16 cellular contexts compared by ENCODE assay signal in genomic region chr22:38882972-38883622, GRCh38. TPM values are rescaled to one million over a fixed set of nuclear protein-coding genes. Genes with fewer than 3 reads are reported as not detected.
DNase-seq lines count a peak whose midpoint lies in the region; TF ChIP-seq lines count a peak whose summit lies in the region.
"Had no signal": no experiment of that assay in that cellular context is flagged by ENCODE, and none has a peak within 500 bp of the region (broad histone marks: within the 10 kb centered on the region; RNA-seq: fewer than 3 reads in every experiment).

No MANE protein-coding gene starts in this region.

- H2AFZ ChIP-seq in Loucy (ENCODE audit: low read length) (peak overlapping the region; percentile 6; the same call in 1 of the 2 replicates), fibroblast of lung (ENCODE audit: low read length) (no peak overlapping the region)

- TF ChIP-seq POLR2A in spleen (IDR thresholded peaks at IDR 0.05) = no peak

- H3K79me2 ChIP-seq in Loucy (ENCODE audit: insufficient read depth, low read length) (no peaks in the 10 kb centered on the region), fibroblast of lung (ENCODE audit: control insufficient read depth, insufficient read depth, low read length) (no peaks in the 10 kb centered on the region)

- H3K36me3 ChIP-seq in Loucy (ENCODE audit: insufficient read depth, low read length) = no peaks in the 10 kb centered on the region
- H3K36me3 ChIP-seq in fibroblast of lung (ENCODE audit: control insufficient read depth, insufficient read depth, low read length) = no peaks in the 10 kb centered on the region
- H3K36me3 ChIP-seq in spleen = no peaks in the 10 kb centered on the region
- H3K36me3 ChIP-seq: brain microvascular endothelial cell, SJCRH30 had no signal

- WGBS in spleen, 5 donors = 41 to 57% (median 55%) methylated on average over 9 of the region's 9 CpGs

- H3F3A ChIP-seq in Loucy (ENCODE audit: low read depth) = no peaks in the 10 kb centered on the region

- intact Hi-C loops in spleen (cut with DNase I; ENCODE audit: low total_unique reads) = no loop called here

- H3K4me2 ChIP-seq in Loucy (ENCODE audit: low read depth, low read length, poor library complexity, severe bottlenecking) (no peak overlapping the region), fibroblast of lung (ENCODE audit: extremely low read depth, insufficient read depth, low read length) (peak overlapping the region; percentile 44)

- peak overlapping the region; percentile 65 for H3K27ac Mint-ChIP-seq in activated CD4-positive, alpha-beta T cell treated with anti-CD3 and anti-CD28 coated beads, Interleukin-2, amount 10 ng/mL, durations not matched to agents 7 days and 5 days
- H3K27ac Mint-ChIP-seq: endodermal cell, H9, natural killer cell had no signal

- H4K20me1 ChIP-seq in Loucy (ENCODE audit: insufficient read depth, low read length, poor library complexity, severe bottlenecking) (no peaks in the 10 kb centered on the region), fibroblast of lung (ENCODE audit: control insufficient read depth, extremely low read depth, insufficient read depth, low read length) (no peaks in the 10 kb centered on the region)

- H3K27ac ChIP-seq in fibroblast of lung (ENCODE audit: insufficient read depth, low read length) (no peak overlapping the region), spleen (peak overlapping the region in 6 of 8 donors; percentile 7 to 68 (median 64))
- H3K27ac ChIP-seq: brain microvascular endothelial cell, SJCRH30 had no signal

- H3K4me3 ChIP-seq in Loucy (ENCODE audit: low read length, poor library complexity, severe bottlenecking) (no peak overlapping the region), fibroblast of lung (replicated peaks in 1 of 4; ENCODE audit: control extremely low read depth in 1 of 4, insufficient read depth in 1 of 4, low read depth in 3 of 4, low read length in 4 of 4) (no peak overlapping the region), spleen (no peak overlapping the region)
- H3K4me3 ChIP-seq: SJCRH30 had no signal

- H3K27me3 Mint-ChIP-seq in activated CD4-positive, alpha-beta T cell treated with anti-CD3 and anti-CD28 coated beads, Interleukin-2, amount 10 ng/mL, durations not matched to agents 7 days and 5 days = peaks cover 1% of the 10 kb centered on the region

- H3K27me3 ChIP-seq in Loucy (ENCODE audit: insufficient read depth, low read length, poor library complexity, severe bottlenecking) = no peaks in the 10 kb centered on the region
- H3K27me3 ChIP-seq in fibroblast of lung (ENCODE audit: control insufficient read depth, insufficient read depth, low read length) = no peaks in the 10 kb centered on the region
- no peaks in the 10 kb centered on the region for H3K27me3 ChIP-seq in spleen (replicated peaks in 1 of 7)
- H3K27me3 ChIP-seq: SJCRH30 had no signal

- H3K9me3 ChIP-seq in Loucy (ENCODE audit: insufficient read depth, low read depth, low read length) = no peaks in the 10 kb centered on the region
- H3K9me3 ChIP-seq in fibroblast of lung (ENCODE audit: control insufficient read depth, insufficient read depth, low read depth, low read length) = no peaks in the 10 kb centered on the region
- no peaks in the 10 kb centered on the region for H3K9me3 ChIP-seq in spleen
- H3K9me3 ChIP-seq: SJCRH30 had no signal

- POLR2A ChIA-PET in activated CD4-positive, alpha-beta T cell treated with anti-CD3 and anti-CD28 coated beads, Interleukin-2, amount 10 ng/mL, durations not matched to agents 7 days and 5 days (lab: Charles Lee) = no interaction called here

- no peak overlapping the region for H3K4me3 Mint-ChIP-seq in activated CD4-positive, alpha-beta T cell treated with anti-CD3 and anti-CD28 coated beads, Interleukin-2, amount 10 ng/mL, durations not matched to agents 7 days and 5 days
- H3K4me3 Mint-ChIP-seq: endodermal cell, H9, natural killer cell had no signal

- H3K9me3 Mint-ChIP-seq in activated CD4-positive, alpha-beta T cell treated with anti-CD3 and anti-CD28 coated beads, Interleukin-2, amount 10 ng/mL, durations not matched to agents 7 days and 5 days = peaks cover 5% of the 10 kb centered on the region
- H3K9me3 Mint-ChIP-seq: natural killer cell had no signal

- CTCF ChIA-PET in activated CD4-positive, alpha-beta T cell treated with anti-CD3 and anti-CD28 coated beads, Interleukin-2, amount 10 ng/mL, durations not matched to agents 7 days and 5 days (lab: Charles Lee) = no interaction called here

- no peak overlapping the region for H3K9ac ChIP-seq in Loucy (ENCODE audit: low read depth, low read length, poor library complexity, severe bottlenecking)
- no peak overlapping the region for H3K9ac ChIP-seq in fibroblast of lung (ENCODE audit: insufficient read depth, low read length)

- H3K36me3 Mint-ChIP-seq in activated CD4-positive, alpha-beta T cell treated with anti-CD3 and anti-CD28 coated beads, Interleukin-2, amount 10 ng/mL, durations not matched to agents 7 days and 5 days (ENCODE audit: low read depth) = no peaks in the 10 kb centered on the region
- H3K36me3 Mint-ChIP-seq: natural killer cell had no signal

- no peak for TF ChIP-seq CTCF in Loucy (conservative IDR thresholded peaks at IDR 0.05; ENCODE audit: low read length)
- no peak for TF ChIP-seq CTCF in fibroblast of lung (conservative IDR thresholded peaks at IDR 0.05 in 1 of 2, IDR thresholded peaks at IDR 0.05 in 1 of 2; ENCODE audit: low read depth in 1 of 2, low read length in 2 of 2)
- no peak for TF ChIP-seq CTCF in spleen (IDR thresholded peaks at IDR 0.05 in 8 of 11, conservative IDR thresholded peaks at IDR 0.05 in 3 of 11)

- DNase-seq in activated CD4-positive, alpha-beta T cell treated with anti-CD3 and anti-CD28 coated beads, Interleukin-2, amount 10 ng/mL, durations not matched to agents 7 days and 5 days = no peak
- no peak for DNase-seq in activated CD4-positive, alpha-beta T cell treated with anti-CD3 and anti-CD28 coated beads, Interleukin-2, amount 50 U/mL, for 48 hours
- DNase-seq in fibroblast of lung (ENCODE audit: low read depth in 2 of 2) (no peak), spleen (no peak), ureter (ENCODE audit: low spot score) (no peak), NCI-H524 (lab: John Stamatoyannopoulos, UW) (no peak)
- no peak for DNase-seq in activated CD4-positive, CD25-positive, alpha-beta regulatory T cell (lab: John Stamatoyannopoulos, UW)
- DNase-seq: brain microvascular endothelial cell, endodermal cell, H9, kidney glomerular epithelial cell, natural killer cell, NCI-H2029, NCI-H774, SJCRH30 had no signal

- H3K4me1 Mint-ChIP-seq in activated CD4-positive, alpha-beta T cell treated with anti-CD3 and anti-CD28 coated beads, Interleukin-2, amount 10 ng/mL, durations not matched to agents 7 days and 5 days = peaks cover 19% of the 10 kb centered on the region
- H3K4me1 Mint-ChIP-seq: endodermal cell, natural killer cell had no signal

- H3K4me1 ChIP-seq in Loucy (ENCODE audit: insufficient read depth, low read length, poor library complexity, severe bottlenecking) = no peaks in the 10 kb centered on the region
- H3K4me1 ChIP-seq in fibroblast of lung (ENCODE audit: control insufficient read depth, extremely low read depth, insufficient read depth, low read length) = peaks cover 12% of the 10 kb centered on the region
- H3K4me1 ChIP-seq in spleen = peaks cover 0 to 27% (median 6%) of the 10 kb centered on the region in 6 donors
- H3K4me1 ChIP-seq: SJCRH30 had no signal

- no peaks in the 10 kb centered on the region for H3K9me2 ChIP-seq in Loucy (replicated peaks; ENCODE audit: low read depth, low read length)

RNA-seq across cellular contexts. Expression of gene CBX6, which starts 11.1 kb away (rescaled TPM):
- 10 to 100 TPM; 56.0 to 60.5 TPM for total RNA-seq in activated CD4-positive, alpha-beta T cell treated with anti-CD3 and anti-CD28 coated beads, Interleukin-2, amount 10 ng/mL, durations not matched to agents 7 days and 5 days
- 45.7 and 53.8 TPM in 2 replicates for total RNA-seq in fibroblast of lung
- polyA plus RNA-seq in fibroblast of lung = 20.3 and 25.5 TPM in 2 replicates
- 43.3 and 49.6 TPM in 2 replicates for polyA plus RNA-seq in fibroblast of lung (2012)
- 110 and 129 TPM in 2 replicates for polyA minus RNA-seq in fibroblast of lung (ENCODE audit: low replicate concordance)
- total RNA-seq in spleen = 10 to 100 TPM; 35.8 to 72.2 (median 49.2) TPM
- 10 to 100 TPM; 10.2 to 26.3 (median 11.3) TPM for polyA plus RNA-seq in spleen
- 93.8 TPM for total RNA-seq in ureter

RNA-seq across cellular contexts. Expression of gene NPTXR, which starts 39.3 kb away (rescaled TPM):
- 1 to 10 TPM; 1.1 to 1.2 TPM for total RNA-seq in activated CD4-positive, alpha-beta T cell treated with anti-CD3 and anti-CD28 coated beads, Interleukin-2, amount 10 ng/mL, durations not matched to agents 7 days and 5 days
- total RNA-seq in fibroblast of lung (1.0 and 2.0 TPM in 2 replicates), spleen (10 to 100 TPM in 1 of 7 donors, 1 to 10 TPM in 6; 3.8 to 11.5 (median 5.0) TPM), ureter (27.0 TPM)
- polyA plus RNA-seq in fibroblast of lung (0.84 and 1.0 TPM in 2 replicates), spleen (1 to 10 TPM in 1 of 3 donors, under 1 TPM in 2; 0.24 to 1.2 (median 0.53) TPM)
- 1.2 and 1.4 TPM in 2 replicates for polyA plus RNA-seq in fibroblast of lung (2012)
- polyA minus RNA-seq in fibroblast of lung (ENCODE audit: low replicate concordance) = 2.9 and 3.9 TPM in 2 replicates
